9 cellular contexts compared by ENCODE assay signal in genomic region chr10:108783897-108784296, GRCh38.
DNase-seq lines count a peak whose midpoint lies in the region; ATAC-seq and TF ChIP-seq lines count a peak whose summit lies in the region.
"Had no signal": no experiment of that assay in that cellular context is flagged by ENCODE, and none has a peak within 500 bp of the region (broad histone marks: within the 10 kb centered on the region; RNA-seq: fewer than 3 reads in every experiment).

No MANE protein-coding gene starts in this region.

- DNase-seq in Calu3 (peak; percentile 2), Peyer's patch (peak in 2 of 3 donors; percentile 29 to 45), germinal center (ENCODE audit: low spot score) (peak; percentile 9), sciatic nerve (ENCODE audit: low spot score) (no peak)

- peaks cover 11% of the 10 kb centered on the region for H3K9me3 Mint-ChIP-seq in Calu3 (ENCODE audit: low read depth, unreplicated experiment)

- TF ChIP-seq POLR2A in Peyer's patch (IDR thresholded peaks at IDR 0.05) = no peak

- no peaks in the 10 kb centered on the region for H3K27me3 Mint-ChIP-seq in Calu3 (ENCODE audit: unreplicated experiment)

- H3K4me3 Mint-ChIP-seq in Calu3 (ENCODE audit: low read depth, unreplicated experiment) = no peak overlapping the region
- H3K4me3 Mint-ChIP-seq: T-helper 1 cell treated with Interleukin-12 subunit alpha and Interleukin-12 subunit beta and Interleukin-4 antibody, amounts not matched to agents 30 μg/mL and 1 μg/mL, for 36 hours had no signal

- no peaks in the 10 kb centered on the region for H3K36me3 ChIP-seq in Peyer's patch

- TF ChIP-seq CTCF in Calu3 (IDR thresholded peaks at IDR 0.05; ENCODE audit: unreplicated experiment) (no peak), Peyer's patch (IDR thresholded peaks at IDR 0.05) (peak in 2 of 6 experiments; percentile 12 to 34)

- CTCF ChIA-PET in Calu3 (lab: Charles Lee) = no interaction called here

- H3K4me3 ChIP-seq in Peyer's patch = no peak overlapping the region

- H3K9me3 ChIP-seq in Peyer's patch = peaks cover 0 to 12% (median 0%) of the 10 kb centered on the region in 4 donors

- intact Hi-C loops in Calu3 (cut with micrococcal nuclease; ENCODE audit: unreplicated experiment) = no loop called here
- intact Hi-C loops in sciatic nerve (cut with DNase I) = no loop called here

- H3K36me3 Mint-ChIP-seq in Calu3 (ENCODE audit: insufficient read depth, unreplicated experiment) = no peaks in the 10 kb centered on the region

- no peaks in the 10 kb centered on the region for H3K4me1 ChIP-seq in Peyer's patch

- BruUV-seq in Calu3 (replicated peaks; lab: Mats Ljungman, UMichigan) = no TSS peak

- H3K27ac Mint-ChIP-seq in Calu3 (ENCODE audit: unreplicated experiment) = no peak overlapping the region
- H3K27ac Mint-ChIP-seq: T-helper 1 cell treated with Interleukin-12 subunit alpha and Interleukin-12 subunit beta and Interleukin-4 antibody, amounts not matched to agents 30 μg/mL and 1 μg/mL, for 36 hours had no signal

- ATAC-seq in GM18861 (IDR thresholded peaks at IDR 0.05; ENCODE audit: unreplicated experiment) (peak; percentile 67), HG03159 (IDR thresholded peaks at IDR 0.05; ENCODE audit: unreplicated experiment) (peak; percentile 70), GM18873 (IDR thresholded peaks at IDR 0.05; ENCODE audit: low FRiP score, unreplicated experiment) (no peak), sciatic nerve (no peak), GM21825 (IDR thresholded peaks at IDR 0.05; ENCODE audit: unreplicated experiment) (no peak)

- H3K27me3 ChIP-seq in Peyer's patch = no peaks in the 10 kb centered on the region

- no peaks in the 10 kb centered on the region for H3K4me1 Mint-ChIP-seq in Calu3 (ENCODE audit: low read depth, unreplicated experiment)

- no peak overlapping the region for H3K27ac ChIP-seq in Peyer's patch

Comparison
In these comparisons a context has a peak if more than half of its experiments do, and no peak if none do; other contexts are left out.
1. ATAC-seq: peak in GM18861 (single experiment) and HG03159 (single experiment); none in GM18873 (single experiment), sciatic nerve (single experiment) and GM21825 (single experiment).